In genomic region chr1:170678196-170678595, GRCh38 we compare ENCODE assay signal across 21 cellular contexts. TPM values are rescaled to one million over a fixed set of nuclear protein-coding genes. Genes with fewer than 3 reads are reported as not detected.
DNase-seq lines count a peak whose midpoint lies in the region; ATAC-seq and TF ChIP-seq lines count a peak whose summit lies in the region.
"Had no signal": no experiment of that assay in that cellular context is flagged by ENCODE, and none has a peak within 500 bp of the region (broad histone marks: within the 10 kb centered on the region; RNA-seq: fewer than 3 reads in every experiment).

No MANE protein-coding gene starts in this region.

- no peak for TF ChIP-seq CTCF in fibroblast of villous mesenchyme (IDR thresholded peaks at IDR 0.05; ENCODE audit: insufficient read depth, low read depth, low read length)

- no peak overlapping the region for H3K9ac ChIP-seq in subcutaneous abdominal adipose tissue (ENCODE audit: low read length in 5 of 5)

- H3K27me3 ChIP-seq in subcutaneous abdominal adipose tissue (ENCODE audit: control insufficient read depth in 5 of 5, insufficient read depth in 4 of 5, low read length in 5 of 5), result peaks cover 0 to 5% (median 4%) of the 10 kb centered on the region in 5 donors

- ATAC-seq in SK-N-SH treated with all-trans-retinoic acid at 6 μM for 48 hours (peak; percentile 12), GM18498 (IDR thresholded peaks at IDR 0.05; ENCODE audit: unreplicated experiment) (no peak), GM19023 (IDR thresholded peaks at IDR 0.05; ENCODE audit: unreplicated experiment) (no peak)
- ATAC-seq: activated CD8-positive, alpha-beta T cell treated with anti-CD3 and anti-CD28 coated beads, Interleukin-2, amount 10 ng/mL, durations not matched to agents 7 days and 5 days; left lung had no signal

- no peaks in the 10 kb centered on the region for H3K9me3 ChIP-seq in subcutaneous abdominal adipose tissue (ENCODE audit: control insufficient read depth in 5 of 5, low read length in 5 of 5)
- H3K9me3 ChIP-seq: HAP-1, left lung had no signal

- H3K4me1 ChIP-seq in subcutaneous abdominal adipose tissue (ENCODE audit: control insufficient read depth in 5 of 5, insufficient read depth in 5 of 5, low read length in 5 of 5), result peaks cover 0 to 14% (median 3%) of the 10 kb centered on the region in 5 donors
- H3K4me1 ChIP-seq: HAP-1, left lung had no signal

- no peak overlapping the region for H3K4me3 ChIP-seq in fibroblast of villous mesenchyme (ENCODE audit: low read depth, low read length)
- no peak overlapping the region for H3K4me3 ChIP-seq in subcutaneous abdominal adipose tissue (ENCODE audit: low read depth in 1 of 5, low read length in 5 of 5)
- H3K4me3 ChIP-seq: HAP-1, left lung had no signal

- H3K36me3 ChIP-seq in subcutaneous abdominal adipose tissue (ENCODE audit: control insufficient read depth in 5 of 5, insufficient read depth in 5 of 5, low read length in 5 of 5), result no peaks in the 10 kb centered on the region
- H3K36me3 ChIP-seq: HAP-1, left lung had no signal

- DNase-seq in EH (ENCODE audit: low read depth), result peak; percentile 52
- DNase-seq in fibroblast of villous mesenchyme (ENCODE audit: low read depth), result peak; percentile 86
- DNase-seq in NCI-H1105 treated with DMSO at 0.1 percent for 48 hours (lab: John Stamatoyannopoulos, UW), result no peak
- DNase-seq: activated CD8-positive, alpha-beta T cell treated with anti-CD3 and anti-CD28 coated beads, Interleukin-2, amount 10 ng/mL, durations not matched to agents 7 days and 5 days; activated naive CD4-positive, alpha-beta T cell; activated T-cell treated with anti-CD3 and anti-CD28 coated beads, Interleukin-2, amount 50 U/mL, for 1 hour; aorta; DMS79; effector CD4-positive, alpha-beta T cell; erythroblast; head of caudate nucleus; left lung; NCI-H1105; NCI-H2107; NCI-H524 treated with DMSO at 0.1 percent for 48 hours; T-helper 9 cell had no signal

- peak overlapping the region; percentile 14 for H3K27ac ChIP-seq in subcutaneous abdominal adipose tissue (ENCODE audit: low read depth, low read length)
- H3K27ac ChIP-seq: left lung had no signal

TF ChIP-seq in SK-N-SH treated with all-trans-retinoic acid at 6 μM for 48 hours, 23 proteins besides CTCF, POLR2A, EP300 and RAD21:
- TF ChIP-seq ARNTL (CRISPR knock-in tag; IDR thresholded peaks at IDR 0.05; ENCODE audit: borderline replicate concordance, low read depth) (no peak), BACH2 (CRISPR knock-in tag; IDR thresholded peaks at IDR 0.05; ENCODE audit: borderline replicate concordance) (no peak), TOX (CRISPR knock-in tag; IDR thresholded peaks at IDR 0.05; ENCODE audit: borderline replicate concordance) (peak; percentile 82), ZC3H10 (CRISPR knock-in tag; IDR thresholded peaks at IDR 0.05) (no peak)
TF ChIP-seq in SK-N-SH treated with all-trans-retinoic acid at 6 μM for 48 hours: peak in this region for 1.

RNA-seq across cellular contexts. Expression of gene PRRX1, which starts 14.3 kb away (rescaled TPM):
- total RNA-seq in fibroblast of villous mesenchyme, result 174 and 203 TPM in 2 replicates
- total RNA-seq: activated CD8-positive, alpha-beta T cell treated with anti-CD3 and anti-CD28 coated beads, Interleukin-2, amount 10 ng/mL, durations not matched to agents 7 days and 5 days had no signal
